In genomic region chr4:122577808-122578781, GRCh38 we compare ENCODE assay signal across 8 cellular contexts. TPM values are rescaled to one million over a fixed set of nuclear protein-coding genes. Genes with fewer than 3 reads are reported as not detected.
A peak's percentile ranks its signal among the peaks of the same experiment; 100 is the strongest.
DNase-seq lines count a peak whose midpoint lies in the region; ATAC-seq and TF ChIP-seq lines count a peak whose summit lies in the region.

No MANE protein-coding gene starts in this region.

- no peak overlapping the region for H3K27ac Mint-ChIP-seq in glutamatergic neuron (ENCODE audit: unreplicated experiment)

- no peak overlapping the region for H3K27ac ChIP-seq in DND-41 (ENCODE audit: low read length)

- TF ChIP-seq CTCF in DND-41 (IDR thresholded peaks at IDR 0.05; ENCODE audit: borderline replicate concordance, extremely low read depth, low read length, poor library complexity, severe bottlenecking) = peak; percentile 58
- peak; percentile 78 for TF ChIP-seq CTCF in glutamatergic neuron (IDR thresholded peaks at IDR 0.05; ENCODE audit: partially characterized antibody, unreplicated experiment)

- H3K4me1 ChIP-seq in DND-41 (ENCODE audit: insufficient read depth, low read length) = peaks cover 21% of the 10 kb centered on the region; the same call in 1 of the 2 replicates

- peaks cover 32% of the 10 kb centered on the region for H3K27me3 ChIP-seq in DND-41 (ENCODE audit: insufficient read depth, low read length, poor library complexity)

- no peaks in the 10 kb centered on the region for H3K36me3 ChIP-seq in DND-41 (ENCODE audit: insufficient read depth, low read length)

- no peaks in the 10 kb centered on the region for H3K9me3 Mint-ChIP-seq in glutamatergic neuron (ENCODE audit: unreplicated experiment)

- no peak overlapping the region for H3K9ac ChIP-seq in DND-41 (ENCODE audit: low read depth, low read length)

- ATAC-seq in DND-41 (ENCODE audit: insufficient read depth, low read depth) = peak; percentile 96
- peak; percentile 45 for ATAC-seq in GM19468 (IDR thresholded peaks at IDR 0.05; ENCODE audit: extremely low read depth, unreplicated experiment)
- peak; percentile 76 for ATAC-seq in HG03565 (IDR thresholded peaks at IDR 0.05; ENCODE audit: unreplicated experiment)

- no peak overlapping the region for H2AFZ ChIP-seq in DND-41 (ENCODE audit: low read depth, low read length)

- peaks cover 30% of the 10 kb centered on the region for H4K20me1 ChIP-seq in DND-41 (ENCODE audit: insufficient read depth, low read length)

- H3K4me1 Mint-ChIP-seq in glutamatergic neuron (ENCODE audit: low read depth, unreplicated experiment) = no peaks in the 10 kb centered on the region

- H3K4me2 ChIP-seq in DND-41 (ENCODE audit: insufficient read depth, low read length) = no peak overlapping the region

- H3K27me3 Mint-ChIP-seq in glutamatergic neuron (ENCODE audit: unreplicated experiment) = no peaks in the 10 kb centered on the region

- no peak overlapping the region for H3K4me3 ChIP-seq in DND-41 (ENCODE audit: low read depth in 1 of 2, low read length in 2 of 2)

- H3K36me3 Mint-ChIP-seq in glutamatergic neuron (ENCODE audit: unreplicated experiment) = peaks cover 7% of the 10 kb centered on the region

- no peaks in the 10 kb centered on the region for H3K79me2 ChIP-seq in DND-41 (ENCODE audit: insufficient read depth, low read length)

- DNase-seq in DND-41 = peak; percentile 89
- DNase-seq in SIG-M5 treated with dmso at 0.1 percent for 504 hours (lab: John Stamatoyannopoulos, UW; ENCODE audit: unreplicated experiment) = peak; percentile 87
- DNase-seq in activated gamma-delta T cell treated with anti-CD3 and anti-CD28 coated beads, Interleukin-2, amount 50 U/mL, for 16 hours (ENCODE audit: low read depth) = peak; percentile 31
- peak; percentile 69 for DNase-seq in glutamatergic neuron
- DNase-seq in stimulated activated CD4-positive, alpha-beta T cell treated with anti-CD3 and anti-CD28 coated beads, Interleukin-1b, Interleukin-23, amount 100 ng/mL, for 4 hours (ENCODE audit: low read depth in 2 of 2) = peak; percentile 47 to 55
- DNase-seq in T1000 (lab: John Stamatoyannopoulos, UW) = no peak

- H3K4me3 Mint-ChIP-seq in glutamatergic neuron (ENCODE audit: unreplicated experiment) = no peak overlapping the region

- H3K9me3 ChIP-seq in DND-41 (ENCODE audit: insufficient read depth, low read length, severe bottlenecking) = peaks cover 12% of the 10 kb centered on the region

RNA-seq across cellular contexts. Expression of gene IL21, which starts 42.8 kb away (rescaled TPM):
- total RNA-seq in glutamatergic neuron (ENCODE audit: unreplicated experiment) = not detected

Comparison
In these comparisons a context has a peak if more than half of its experiments do, and no peak if none do; other contexts are left out.
1. ATAC-seq: peak in every context shown above with its lines; median percentile 96 in DND-41; 76 in HG03565; 45 in GM19468.